17 cellular contexts compared by ENCODE assay signal in the genomic region with DNA sequence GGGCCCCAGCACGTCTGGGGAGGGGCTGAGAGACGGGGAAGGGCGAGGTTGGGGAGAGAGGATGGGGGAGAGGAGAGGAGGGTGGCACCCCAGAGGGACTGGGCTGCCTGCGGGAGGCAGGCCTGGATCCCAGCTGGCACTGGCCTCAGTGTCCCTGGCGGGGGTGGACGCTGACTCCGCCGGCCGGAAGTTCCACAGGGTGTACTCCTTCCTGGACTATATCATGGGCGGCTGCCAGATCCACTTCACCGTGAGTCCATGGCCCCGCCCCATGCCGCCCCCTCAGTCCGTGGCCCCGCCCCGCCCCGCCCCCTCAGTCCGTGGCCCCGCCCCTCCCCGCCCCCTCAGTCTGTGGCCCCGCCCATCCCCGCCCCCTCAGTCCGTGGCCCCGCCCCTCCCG. TPM values are rescaled to one million over a fixed set of nuclear protein-coding genes. Genes with fewer than 3 reads are reported as not detected.
DNase-seq lines count a peak whose midpoint lies in the region; ATAC-seq and TF ChIP-seq lines count a peak whose summit lies in the region.
"Had no signal": no experiment of that assay in that cellular context is flagged by ENCODE, and none has a peak within 500 bp of the region (broad histone marks: within the 10 kb centered on the region; RNA-seq: fewer than 3 reads in every experiment).

No MANE protein-coding gene starts in this region.

- H3K9me3 ChIP-seq in upper lobe of left lung = no peaks in the 10 kb centered on the region
- H3K9me3 ChIP-seq: pancreas, tibial artery had no signal

- no peak for TF ChIP-seq POLR2A in upper lobe of left lung (IDR thresholded peaks at IDR 0.05)
- TF ChIP-seq POLR2A in lower leg skin (IDR thresholded peaks at IDR 0.05) = no peak

- TF ChIP-seq EP300 in upper lobe of left lung (IDR thresholded peaks at IDR 0.05) = no peak

- no peaks in the 10 kb centered on the region for H3K36me3 ChIP-seq in upper lobe of left lung
- H3K36me3 ChIP-seq: pancreas, tibial artery had no signal

- ATAC-seq in upper lobe of left lung (ENCODE audit: low FRiP score in 2 of 2) = no peak
- no peak for ATAC-seq in GM19023 (IDR thresholded peaks at IDR 0.05; ENCODE audit: unreplicated experiment)
- ATAC-seq: esophagus mucosa, pancreas had no signal

- peaks cover 10 to 24% (median 16%) of the 10 kb centered on the region in 4 donors for H3K4me1 ChIP-seq in upper lobe of left lung
- H3K4me1 ChIP-seq: pancreas had no signal

- H3K27ac ChIP-seq in upper lobe of left lung = peak overlapping the region in 2 of 4 donors; percentile 31 to 53
- H3K27ac ChIP-seq: pancreas, tibial artery had no signal

- no peak for TF ChIP-seq CTCF in fibroblast of mammary gland (conservative IDR thresholded peaks at IDR 0.05; ENCODE audit: control insufficient read depth, insufficient read depth, low read depth, low read length)
- TF ChIP-seq CTCF in upper lobe of left lung (IDR thresholded peaks at IDR 0.05) = no peak
- no peak for TF ChIP-seq CTCF in lower leg skin (IDR thresholded peaks at IDR 0.05)

- no peak overlapping the region for H3K4me3 ChIP-seq in fibroblast of mammary gland (ENCODE audit: control insufficient read depth, low read depth, low read length)
- no peak overlapping the region for H3K4me3 ChIP-seq in upper lobe of left lung
- H3K4me3 ChIP-seq in lower leg skin (ENCODE audit: low read depth, poor library complexity, severe bottlenecking) = no peak overlapping the region
- H3K4me3 ChIP-seq: pancreas, tibial artery had no signal

- 80% methylated on average over 9 to 20 of the region's 25 CpGs for WGBS in upper lobe of left lung, 2 donors
- WGBS in lower leg skin, 2 donors = 71 to 81% methylated on average over 9 to 13 of the region's 25 CpGs

- H3K27me3 ChIP-seq in upper lobe of left lung = no peaks in the 10 kb centered on the region
- H3K27me3 ChIP-seq: pancreas had no signal

- intact Hi-C loops in lower leg skin (cut with DNase I; ENCODE audit: low total_unique reads) = no loop called here

- DNase-seq in activated gamma-delta T cell (lab: John Stamatoyannopoulos, UW) = peak; percentile 51
- no peak for DNase-seq in activated gamma-delta T cell treated with Interleukin-2 at 50 U/mL for 16 hours
- DNase-seq in RKO (ENCODE audit: low spot score) = peak; percentile 95
- peak; percentile 89 for DNase-seq in fibroblast of mammary gland (ENCODE audit: low read depth)
- peak; percentile 46 to 62 for DNase-seq in upper lobe of left lung
- no peak for DNase-seq in RPMI8226
- no peak for DNase-seq in lower leg skin (ENCODE audit: low spot score in 2 of 2)
- DNase-seq: GDM1, Karpas-422, NCI-H1436 treated with DMSO at 0.1 percent for 48 hours, NCI-H524 treated with DMSO at 0.1 percent for 48 hours, tibial artery had no signal

RNA-seq across cellular contexts. Expression of a gene that starts 11.3 kb away (rescaled TPM):
- total RNA-seq in upper lobe of left lung = 10 to 100 TPM in 1 of 6 donors, 1 to 10 TPM in 3, not detected in 2; 1.4 to 14.7 (median 3.6) TPM
- 1 to 10 TPM; 1.1 to 3.3 (median 2.5) TPM for total RNA-seq in lower leg skin

RNA-seq across cellular contexts. Expression of a gene that starts 26.4 kb away (rescaled TPM):
- total RNA-seq in upper lobe of left lung (1,000 to 10,000 TPM; 1,332 to 3,837 (median 2,323) TPM), lower leg skin (over 10,000 TPM in 2 of 4 donors, 1,000 to 10,000 TPM in 2; 8,523 to 25,229 (median 9,742) TPM)

RNA-seq across cellular contexts. Expression of a gene that starts 26.6 kb away (rescaled TPM):
- total RNA-seq in upper lobe of left lung (1 to 10 TPM in 3 of 6 donors, not detected in 3; 1.2 to 2.7 (median 1.5) TPM), lower leg skin (1 to 10 TPM in 2 of 4 donors, not detected in 2; 1.7 to 3.7 TPM)
- total RNA-seq: B cell; esophagus mucosa; T-helper 2 cell treated with Interferon-gamma antibody and Interleukin-4, amounts not matched to agents 100 ng/mL and 5 ng/mL, for 36 hours had no signal

Comparison
In these comparisons a context has a peak if more than half of its experiments do, and no peak if none do; other contexts are left out.
1. DNase-seq: peak in activated gamma-delta T cell (single experiment), RKO (single experiment), fibroblast of mammary gland (single experiment) and upper lobe of left lung (2 of 2); none in activated gamma-delta T cell treated with Interleukin-2 at 50 U/mL for 16 hours (single experiment), RPMI8226 (single experiment) and lower leg skin (0 of 2).